13 cellular contexts compared by ENCODE assay signal in genomic region chr17:48998557-48999440, GRCh38. TPM values are rescaled to one million over a fixed set of nuclear protein-coding genes. Genes with fewer than 3 reads are reported as not detected.
DNase-seq lines count a peak whose midpoint lies in the region; ATAC-seq lines count a peak whose summit lies in the region.
"Had no signal": no experiment of that assay in that cellular context is flagged by ENCODE, and none has a peak within 500 bp of the region (broad histone marks: within the 10 kb centered on the region; RNA-seq: fewer than 3 reads in every experiment).

No MANE protein-coding gene starts in this region.

- no peaks in the 10 kb centered on the region for H3K9me3 Mint-ChIP-seq in stimulated activated naive CD8-positive, alpha-beta T cell treated with anti-CD3 and anti-CD28 coated beads, Interleukin-15, Interleukin-2, amounts not matched to agents 100 ng/mL and 50 ng/mL, for 24 hours
- H3K9me3 Mint-ChIP-seq in activated T-helper 1 cell treated with anti-CD3 and anti-CD28 coated beads, Interleukin-12 subunit alpha, Interleukin-12 subunit beta, Interleukin-2, Interleukin-4 antibody, amounts not matched to agents 30 ng/mL and 10 ng/mL and 1 ng/mL, durations not matched to agents 14 hours and 24 hours and 36 hours, result no peaks in the 10 kb centered on the region
- peaks cover 0 to 5% (median 0%) of the 10 kb centered on the region in 6 donors for H3K9me3 Mint-ChIP-seq in immature natural killer cell

- peak overlapping the region; percentile 71 for H3K4me3 Mint-ChIP-seq in stimulated activated naive CD8-positive, alpha-beta T cell treated with anti-CD3 and anti-CD28 coated beads, Interleukin-15, Interleukin-2, amounts not matched to agents 100 ng/mL and 50 ng/mL, for 24 hours
- H3K4me3 Mint-ChIP-seq in activated T-helper 1 cell treated with anti-CD3 and anti-CD28 coated beads, Interleukin-12 subunit alpha, Interleukin-12 subunit beta, Interleukin-2, Interleukin-4 antibody, amounts not matched to agents 30 ng/mL and 10 ng/mL and 1 ng/mL, durations not matched to agents 14 hours and 24 hours and 36 hours, result peak overlapping the region; percentile 42
- H3K4me3 Mint-ChIP-seq in immature natural killer cell, result peak overlapping the region; percentile 25 to 70 (median 61)

- no peak overlapping the region for H3K27ac Mint-ChIP-seq in stimulated activated naive CD8-positive, alpha-beta T cell treated with anti-CD3 and anti-CD28 coated beads, Interleukin-15, Interleukin-2, amounts not matched to agents 100 ng/mL and 50 ng/mL, for 24 hours
- no peak overlapping the region for H3K27ac Mint-ChIP-seq in activated T-helper 1 cell treated with anti-CD3 and anti-CD28 coated beads, Interleukin-12 subunit alpha, Interleukin-12 subunit beta, Interleukin-2, Interleukin-4 antibody, amounts not matched to agents 30 ng/mL and 10 ng/mL and 1 ng/mL, durations not matched to agents 14 hours and 24 hours and 36 hours
- H3K27ac Mint-ChIP-seq in immature natural killer cell, result no peak overlapping the region

- ATAC-seq in stimulated activated naive CD8-positive, alpha-beta T cell treated with anti-CD3 and anti-CD28 coated beads, Interleukin-15, Interleukin-2, amounts not matched to agents 100 U/mL and 50 U/mL, for 24 hours, result no peak
- no peak for ATAC-seq in GM21717 (IDR thresholded peaks at IDR 0.05; ENCODE audit: unreplicated experiment)

- H3K36me3 Mint-ChIP-seq in stimulated activated naive CD8-positive, alpha-beta T cell treated with anti-CD3 and anti-CD28 coated beads, Interleukin-15, Interleukin-2, amounts not matched to agents 100 ng/mL and 50 ng/mL, for 24 hours (ENCODE audit: low read depth), result no peaks in the 10 kb centered on the region
- H3K36me3 Mint-ChIP-seq in activated T-helper 1 cell treated with anti-CD3 and anti-CD28 coated beads, Interleukin-12 subunit alpha, Interleukin-12 subunit beta, Interleukin-2, Interleukin-4 antibody, amounts not matched to agents 30 ng/mL and 10 ng/mL and 1 ng/mL, durations not matched to agents 14 hours and 24 hours and 36 hours (ENCODE audit: low read depth), result peaks cover 3% of the 10 kb centered on the region
- H3K36me3 Mint-ChIP-seq in immature natural killer cell, result no peaks in the 10 kb centered on the region

- DNase-seq in stimulated activated naive CD8-positive, alpha-beta T cell treated with anti-CD3 and anti-CD28 coated beads, Interleukin-15, Interleukin-2, amounts not matched to agents 100 U/mL and 50 U/mL, for 24 hours, result no peak
- no peak for DNase-seq in activated T-helper 1 cell treated with anti-CD3 and anti-CD28 coated beads, Interleukin-12 subunit alpha, Interleukin-12 subunit beta, Interleukin-2, Interleukin-4 antibody, amounts not matched to agents 30 ng/mL and 10 ng/mL and 1 ng/mL, durations not matched to agents 14 hours and 24 hours and 36 hours (ENCODE audit: low spot score)
- DNase-seq in immature natural killer cell (no peak), putamen (ENCODE audit: low spot score) (no peak), dermis blood vessel endothelial cell (no peak)
- DNase-seq in stimulated activated CD4-positive, alpha-beta T cell treated with anti-CD3 and anti-CD28 coated beads, Interleukin-1b, Interleukin-23, amount 100 ng/mL, for 48 hours, result no peak
- DNase-seq: activated naive CD4-positive, alpha-beta T cell treated with Interleukin-2 at 50 U/mL for 16 hours; DMS79 treated with DMSO at 0.1 percent for 48 hours; kidney; RPMI8226; stimulated activated CD4-positive, alpha-beta T cell treated with anti-CD3 and anti-CD28 coated beads, Interleukin-2, amount 100 ng/mL, for 48 hours had no signal

- peaks cover 94% of the 10 kb centered on the region for H3K27me3 Mint-ChIP-seq in stimulated activated naive CD8-positive, alpha-beta T cell treated with anti-CD3 and anti-CD28 coated beads, Interleukin-15, Interleukin-2, amounts not matched to agents 100 ng/mL and 50 ng/mL, for 24 hours
- peaks cover 86% of the 10 kb centered on the region for H3K27me3 Mint-ChIP-seq in activated T-helper 1 cell treated with anti-CD3 and anti-CD28 coated beads, Interleukin-12 subunit alpha, Interleukin-12 subunit beta, Interleukin-2, Interleukin-4 antibody, amounts not matched to agents 30 ng/mL and 10 ng/mL and 1 ng/mL, durations not matched to agents 14 hours and 24 hours and 36 hours (ENCODE audit: insufficient read depth)
- H3K27me3 Mint-ChIP-seq in immature natural killer cell (ENCODE audit: low read depth in 3 of 3), result peaks cover 49 to 70% (median 53%) of the 10 kb centered on the region in 3 donors

- intact Hi-C loops in activated T-helper 1 cell treated with anti-CD3 and anti-CD28 coated beads, Interleukin-12 subunit alpha, Interleukin-12 subunit beta, Interleukin-2, Interleukin-4 antibody, amounts not matched to agents 30 ng/mL and 10 ng/mL and 1 ng/mL, durations not matched to agents 14 hours and 24 hours and 36 hours (cut with micrococcal nuclease), result loop anchor here (5.0 to 10.0 kb wide), 4 partner anchors 354 to 966 kb away; partner anchors contain the start of genes DLX4, HOXB7 and NGFR

- peaks cover 41% of the 10 kb centered on the region for H3K4me1 Mint-ChIP-seq in stimulated activated naive CD8-positive, alpha-beta T cell treated with anti-CD3 and anti-CD28 coated beads, Interleukin-15, Interleukin-2, amounts not matched to agents 100 ng/mL and 50 ng/mL, for 24 hours (ENCODE audit: low read depth)
- peaks cover 24% of the 10 kb centered on the region for H3K4me1 Mint-ChIP-seq in activated T-helper 1 cell treated with anti-CD3 and anti-CD28 coated beads, Interleukin-12 subunit alpha, Interleukin-12 subunit beta, Interleukin-2, Interleukin-4 antibody, amounts not matched to agents 30 ng/mL and 10 ng/mL and 1 ng/mL, durations not matched to agents 14 hours and 24 hours and 36 hours (ENCODE audit: low read depth)
- peaks cover 32 to 35% of the 10 kb centered on the region in 2 donors for H3K4me1 Mint-ChIP-seq in immature natural killer cell

RNA-seq across cellular contexts. Expression of gene IGF2BP1, which starts 1.6 kb away (rescaled TPM):
- not detected in 2 replicates for total RNA-seq in activated T-helper 1 cell treated with anti-CD3 and anti-CD28 coated beads, Interleukin-12 subunit alpha, Interleukin-12 subunit beta, Interleukin-2, Interleukin-4 antibody, amounts not matched to agents 30 ng/mL and 10 ng/mL and 1 ng/mL, durations not matched to agents 14 hours and 24 hours and 36 hours
- polyA plus RNA-seq in immature natural killer cell, result not detected
- total RNA-seq in dermis blood vessel endothelial cell, result 0.51 and 0.85 TPM in 2 replicates

RNA-seq across cellular contexts. Expression of gene GIP, which starts 30.4 kb away (rescaled TPM):
- total RNA-seq in activated T-helper 1 cell treated with anti-CD3 and anti-CD28 coated beads, Interleukin-12 subunit alpha, Interleukin-12 subunit beta, Interleukin-2, Interleukin-4 antibody, amounts not matched to agents 30 ng/mL and 10 ng/mL and 1 ng/mL, durations not matched to agents 14 hours and 24 hours and 36 hours, result not detected in 2 replicates
- not detected for polyA plus RNA-seq in immature natural killer cell
- total RNA-seq in dermis blood vessel endothelial cell, result not detected in 2 replicates
- total RNA-seq: kidney had no signal

RNA-seq across cellular contexts. Expression of gene SNF8, which starts 54.2 kb away (rescaled TPM):
- total RNA-seq in activated T-helper 1 cell treated with anti-CD3 and anti-CD28 coated beads, Interleukin-12 subunit alpha, Interleukin-12 subunit beta, Interleukin-2, Interleukin-4 antibody, amounts not matched to agents 30 ng/mL and 10 ng/mL and 1 ng/mL, durations not matched to agents 14 hours and 24 hours and 36 hours, result 148 and 163 TPM in 2 replicates
- 100 to 1,000 TPM; 143 to 170 (median 148) TPM for polyA plus RNA-seq in immature natural killer cell
- 127 and 138 TPM in 2 replicates for total RNA-seq in dermis blood vessel endothelial cell
